Comparison of ENCODE assay signal across 27 cellular contexts in the genomic region with DNA sequence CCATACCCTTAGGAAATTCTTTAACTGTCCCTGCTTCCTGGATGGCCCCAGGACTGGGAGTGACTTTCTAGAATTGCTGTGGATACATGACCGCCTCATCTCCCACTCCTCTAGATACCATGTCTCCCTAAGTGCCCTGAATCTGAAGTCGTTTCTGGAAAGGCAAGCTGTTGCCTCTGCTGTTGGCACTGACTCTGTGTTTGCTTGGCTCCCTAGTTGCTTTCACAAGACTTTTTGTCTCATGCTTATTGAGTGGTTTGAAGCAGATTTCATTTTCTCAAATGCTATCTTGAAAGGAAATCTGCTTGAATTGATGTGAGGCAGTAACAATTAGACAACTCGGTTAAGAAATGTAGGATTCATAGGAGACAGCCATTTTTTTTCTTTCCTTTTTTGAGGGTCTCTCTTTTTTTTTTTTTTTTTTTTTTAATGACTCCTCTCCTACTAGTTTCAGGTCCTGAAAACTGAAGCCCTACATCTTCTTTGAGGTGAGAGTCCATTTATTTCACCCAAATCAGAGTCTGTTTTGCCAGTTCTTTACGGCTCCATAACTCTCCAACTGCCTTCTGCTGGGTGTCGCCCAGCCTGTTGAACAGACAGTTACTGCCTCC.
A peak's percentile ranks its signal among the peaks of the same experiment; 100 is the strongest.
DNase-seq lines count a peak whose midpoint lies in the region; ATAC-seq and TF ChIP-seq lines count a peak whose summit lies in the region.
"Had no signal": no experiment of that assay in that cellular context is flagged by ENCODE, and none has a peak within 500 bp of the region (broad histone marks: within the 10 kb centered on the region; RNA-seq: fewer than 3 reads in every experiment).

No MANE protein-coding gene starts in this region.

- H3K79me2 ChIP-seq in PC-9 (ENCODE audit: low read depth), result no peaks in the 10 kb centered on the region
- H3K79me2 ChIP-seq in hepatocyte, result no peaks in the 10 kb centered on the region
- H3K79me2 ChIP-seq: parathyroid adenoma had no signal

- DNase-seq in PC-9 (no peak), hepatocyte (ENCODE audit: low spot score) (no peak), pons (ENCODE audit: low spot score) (peak; percentile 8), aorta (no peak), left ventricle myocardium superior (no peak), D341Med (ENCODE audit: low spot score) (no peak)
- DNase-seq: activated B cell treated with CpG ODN at 0.5 μM for 24 hours; activated CD4-positive, alpha-beta T cell treated with anti-CD3 and anti-CD28 coated beads, Interleukin-2, amount 50 U/mL, for 1 hour; activated effector memory CD4-positive, alpha-beta T cell treated with anti-CD3 and anti-CD28 coated beads, Interleukin-2, amount 50 U/mL, for 16 hours; activated T-cell treated with anti-CD3 and anti-CD28 coated beads, Interleukin-2, amount 50 U/mL, for 24 hours; caudate nucleus; cortex of kidney; DND-41; erythroblast; foreskin melanocyte; GOT3; heart left ventricle; kidney glomerular epithelial cell; NCI-H2029 treated with DMSO at 0.1 percent for 48 hours; NCI-H526 treated with DMSO at 0.1 percent for 48 hours; stimulated activated CD4-positive, alpha-beta T cell treated with anti-CD3 and anti-CD28 coated beads, Interleukin-2, amount 100 ng/mL, for 24 hours; transverse colon had no signal

- H3K4me1 ChIP-seq in PC-9 (replicated peaks; ENCODE audit: insufficient read depth), result peaks cover 24% of the 10 kb centered on the region; the same call in 1 of the 2 replicates
- peaks cover 36% of the 10 kb centered on the region for H3K4me1 ChIP-seq in hepatocyte (ENCODE audit: insufficient read depth)
- peaks cover 2 to 37% of the 10 kb centered on the region in 2 donors for H3K4me1 ChIP-seq in aorta (ENCODE audit: control insufficient read depth in 1 of 2, insufficient read depth in 2 of 2, low read length in 2 of 2)
- H3K4me1 ChIP-seq: parathyroid adenoma had no signal

- no peak overlapping the region for H3K4me3 ChIP-seq in PC-9
- H3K4me3 ChIP-seq in hepatocyte, result no peak overlapping the region
- no peak overlapping the region for H3K4me3 ChIP-seq in aorta (ENCODE audit: low read length in 2 of 2)
- H3K4me3 ChIP-seq: heart left ventricle, right atrium auricular region, SK-N-MC, transverse colon had no signal

- TF ChIP-seq CTCF in PC-9 (conservative IDR thresholded peaks at IDR 0.05) (no peak), hepatocyte (IDR thresholded peaks at IDR 0.05; ENCODE audit: poor library complexity) (no peak)

- H3K36me3 ChIP-seq in PC-9 (ENCODE audit: low read depth), result no peaks in the 10 kb centered on the region
- no peaks in the 10 kb centered on the region for H3K36me3 ChIP-seq in hepatocyte (replicated peaks; ENCODE audit: insufficient read depth, low read depth)
- peaks cover 0 to 4% of the 10 kb centered on the region in 2 donors for H3K36me3 ChIP-seq in aorta (ENCODE audit: control insufficient read depth in 1 of 2, insufficient read depth in 2 of 2, low read length in 1 of 2)
- H3K36me3 ChIP-seq: heart left ventricle, right atrium auricular region, transverse colon had no signal

- H3K27me3 ChIP-seq in PC-9 (ENCODE audit: insufficient read depth, low read depth), result no peaks in the 10 kb centered on the region
- no peaks in the 10 kb centered on the region for H3K27me3 ChIP-seq in hepatocyte
- H3K27me3 ChIP-seq in aorta (ENCODE audit: control insufficient read depth in 1 of 2, insufficient read depth in 2 of 2, low read length in 1 of 2), result no peaks in the 10 kb centered on the region
- H3K27me3 ChIP-seq: heart left ventricle, right atrium auricular region, transverse colon had no signal

- 84% methylated on average over 5 of the region's 5 CpGs for WGBS in hepatocyte (ENCODE audit: low lambda C conversion rate, missing lambda C conversion rate)
- WGBS in aorta, 2 donors, result 14 to 18% methylated on average over 5 of the region's 5 CpGs

- no peak overlapping the region for H2AFZ ChIP-seq in PC-9
- H2AFZ ChIP-seq in hepatocyte, result no peak overlapping the region
- H2AFZ ChIP-seq: parathyroid adenoma had no signal

- H3K27ac ChIP-seq in PC-9 (no peak overlapping the region), hepatocyte (peak overlapping the region; percentile 2), aorta (ENCODE audit: low read depth in 1 of 2, low read length in 2 of 2) (peak overlapping the region; percentile 76 to 88)
- H3K27ac ChIP-seq: heart left ventricle, parathyroid adenoma, right atrium auricular region, SK-N-MC had no signal

- POLR2A ChIA-PET in PC-9 (lab: Charles Lee; ENCODE audit: unreplicated experiment), result no interaction called here

- H3K9me3 ChIP-seq in PC-9 (ENCODE audit: insufficient read depth, low read depth) (no peaks in the 10 kb centered on the region), hepatocyte (ENCODE audit: low read depth) (no peaks in the 10 kb centered on the region), aorta (ENCODE audit: control insufficient read depth, low read length) (no peaks in the 10 kb centered on the region)
- H3K9me3 ChIP-seq: heart left ventricle, right atrium auricular region, transverse colon had no signal

- H3K9me2 ChIP-seq in PC-9 (ENCODE audit: insufficient read depth) (no peaks in the 10 kb centered on the region), hepatocyte (replicated peaks; ENCODE audit: insufficient read depth) (no peaks in the 10 kb centered on the region)

- BruUV-seq in PC-9 (replicated peaks; lab: Mats Ljungman, UMichigan), result no TSS peak

- no peaks in the 10 kb centered on the region for H4K20me1 ChIP-seq in PC-9 (ENCODE audit: insufficient read depth)
- no peaks in the 10 kb centered on the region for H4K20me1 ChIP-seq in hepatocyte (ENCODE audit: insufficient read depth, poor library complexity, severe bottlenecking)

- H3K4me2 ChIP-seq in PC-9, result peak overlapping the region; percentile 3; the same call in 1 of the 2 replicates
- no peak overlapping the region for H3K4me2 ChIP-seq in hepatocyte

- ATAC-seq in aorta (ENCODE audit: low FRiP score), result no peak
- no peak for ATAC-seq in GM21447 (IDR thresholded peaks at IDR 0.05; ENCODE audit: unreplicated experiment)
- no peak for ATAC-seq in left ventricle myocardium superior
- ATAC-seq: heart left ventricle, PC-3 had no signal

- intact Hi-C loops in PC-9 (cut with micrococcal nuclease; ENCODE audit: unreplicated experiment), result loop anchor here (5.0 kb wide), 1 partner anchor 118 kb away; a partner anchor contains a TSS
- intact Hi-C loops in aorta (cut with DNase I), result loop anchor here (5.0 to 10.0 kb wide), 2 partner anchors 58 to 650 kb away; no protein-coding TSS in a partner anchor
- intact Hi-C loops in left ventricle myocardium superior (cut with micrococcal nuclease), result no loop called here

- CTCF ChIA-PET in PC-9 (lab: Charles Lee), result interaction anchor here (0.5 kb wide), 1 partner anchor 69 kb away, joined by 3 read pairs; no protein-coding TSS in a partner anchor

- H3F3A ChIP-seq in PC-9 (ENCODE audit: insufficient read depth, low read depth), result no peaks in the 10 kb centered on the region
